Comparison of ENCODE assay signal across 8 cellular contexts in genomic region chr12:41264281-41264680, GRCh38.
A peak's percentile ranks its signal among the peaks of the same experiment; 100 is the strongest.
DNase-seq lines count a peak whose midpoint lies in the region; ATAC-seq and TF ChIP-seq lines count a peak whose summit lies in the region.

No MANE protein-coding gene starts in this region.

- no peak overlapping the region for H3K4me3 ChIP-seq in choroid plexus epithelial cell (ENCODE audit: low read depth, low read length)
- no peak overlapping the region for H3K4me3 ChIP-seq in psoas muscle

- DNase-seq in DMS79 treated with DMSO at 0.1 percent for 48 hours (lab: John Stamatoyannopoulos, UW) (peak; percentile 30), DMS79 (lab: John Stamatoyannopoulos, UW) (no peak), NCI-H1417 (lab: John Stamatoyannopoulos, UW) (peak in 2 of 3 experiments; percentile 62), choroid plexus epithelial cell (ENCODE audit: low read depth) (peak; percentile 25), psoas muscle (no peak), AG20443 (ENCODE audit: low spot score) (no peak)
- DNase-seq in central memory CD4-positive, alpha-beta T cell = no peak

- no peaks in the 10 kb centered on the region for H3K9me3 ChIP-seq in psoas muscle

- no peak overlapping the region for H3K27ac ChIP-seq in psoas muscle

- ATAC-seq in psoas muscle (no peak), GM18517 (IDR thresholded peaks at IDR 0.05; ENCODE audit: unreplicated experiment) (no peak)

- no peaks in the 10 kb centered on the region for H3K36me3 ChIP-seq in psoas muscle (ENCODE audit: insufficient read depth in 1 of 2, low read depth in 1 of 2)

- no peaks in the 10 kb centered on the region for H3K27me3 ChIP-seq in psoas muscle (ENCODE audit: insufficient read depth in 3 of 3, low read length in 2 of 3)

- intact Hi-C loops in psoas muscle (cut with DNase I) = no loop called here

- TF ChIP-seq CTCF in choroid plexus epithelial cell (conservative IDR thresholded peaks at IDR 0.05; ENCODE audit: low read depth, low read length) = peak; percentile 51
- peak; percentile 34 for TF ChIP-seq CTCF in psoas muscle (IDR thresholded peaks at IDR 0.05)

- H3K4me1 ChIP-seq in psoas muscle = no peaks in the 10 kb centered on the region

Comparison
In these comparisons a context has a peak if more than half of its experiments do, and no peak if none do; other contexts are left out.
1. DNase-seq: peak in DMS79 treated with DMSO at 0.1 percent for 48 hours (single experiment), NCI-H1417 (2 of 3) and choroid plexus epithelial cell (single experiment); none in DMS79 (single experiment), psoas muscle (0 of 2), AG20443 (single experiment) and central memory CD4-positive, alpha-beta T cell (single experiment).